1 cellular context compared by ENCODE assay signal in genomic region chr2:9555338-9556120, GRCh38.
TF ChIP-seq lines count a peak whose summit lies in the region.

Gene ADAM17 (minus strand): TSS chr2:9555830. CDS start chr2:9555605, 225 bp downstream.

TF ChIP-seq in GM12878, 131 proteins besides CTCF, POLR2A, EP300 and RAD21 (continued from another document and continues in another):
- TF ChIP-seq ESRRA (IDR thresholded peaks at IDR 0.05; ENCODE audit: low read length) (no peak), POLR2AphosphoS5 (IDR thresholded peaks at IDR 0.05; ENCODE audit: low read length) (peak; percentile 89), REST (IDR thresholded peaks at IDR 0.05; ENCODE audit: low read depth, low read length) (no peak; the same call in 1 of the 2 replicates), ATF2 (IDR thresholded peaks at IDR 0.05; ENCODE audit: low read length) (no peak), ZBTB11 (CRISPR knock-in tag; IDR thresholded peaks at IDR 0.05) (peak; percentile 59), YBX1 (IDR thresholded peaks at IDR 0.05) (no peak), ZNF24 (IDR thresholded peaks at IDR 0.05) (0 out of 2 replicates have a peak, but pooled peaks have one; percentile 28), NFXL1 (IDR thresholded peaks at IDR 0.05; ENCODE audit: borderline replicate concordance) (no peak), POU2F2 (IDR thresholded peaks at IDR 0.05; ENCODE audit: borderline replicate concordance, low read depth, low read length) (peak; percentile 42; the same call in 1 of the 3 replicates), CHD2 (IDR thresholded peaks at IDR 0.05; ENCODE audit: borderline replicate concordance, low read depth, low read length) (peak; percentile 59; the same call in 1 of the 2 replicates), GATAD2B (conservative IDR thresholded peaks at IDR 0.05; ENCODE audit: low read depth) (peak; percentile 94), ZBTB40 (IDR thresholded peaks at IDR 0.05; ENCODE audit: borderline replicate concordance) (peak; percentile 91), JUND (IDR thresholded peaks at IDR 0.05; ENCODE audit: low read depth, low read length) (no peak), PAX5 (IDR thresholded peaks at IDR 0.05; ENCODE audit: borderline replicate concordance, low read depth, low read length) (0 out of 2 replicates have a peak, but pooled peaks have one; percentile 10), FOXK2 (IDR thresholded peaks at IDR 0.05) (peak; percentile 44; the same call in 1 of the 2 replicates), TBL1XR1 (IDR thresholded peaks at IDR 0.05; ENCODE audit: low read depth, low read length) (peak; percentile 67; the same call in 1 of the 2 replicates), EZH2 (IDR thresholded peaks at IDR 0.05; ENCODE audit: borderline replicate concordance, control insufficient read depth, low read depth, low read length) (no peak), BACH1 (IDR thresholded peaks at IDR 0.05; ENCODE audit: borderline replicate concordance) (peak; percentile 90), HDGF (IDR thresholded peaks at IDR 0.05) (0 out of 2 replicates have a peak, but pooled peaks have one; percentile 21), CHD1 (IDR thresholded peaks at IDR 0.05; ENCODE audit: low read depth, low read length) (no peak), SREBF2 (IDR thresholded peaks at IDR 0.05; ENCODE audit: low read length) (no peak), SMARCA5 (IDR thresholded peaks at IDR 0.05) (peak; percentile 66), TCF3 (IDR thresholded peaks at IDR 0.05; ENCODE audit: borderline replicate concordance, insufficient read depth, low read depth, low read length) (peak; percentile 52; the same call in 1 of the 2 replicates), IRF3 (IDR thresholded peaks at IDR 0.05) (no peak), ZNF274 (IDR thresholded peaks at IDR 0.05; ENCODE audit: insufficient read depth, insufficient read length) (no peak), MYB (IDR thresholded peaks at IDR 0.05; ENCODE audit: borderline replicate concordance, low read depth, low read length) (no peak), SMAD5 (IDR thresholded peaks at IDR 0.05; ENCODE audit: low read depth) (peak; percentile 87), BHLHE40 (IDR thresholded peaks at IDR 0.05; ENCODE audit: borderline replicate concordance in 1 of 2, low read depth in 2 of 2, low read length in 1 of 2) (peak; percentile 55 to 80; a peak in 3 of 4 replicates), MYC (IDR thresholded peaks at IDR 0.05; ENCODE audit: insufficient read depth, insufficient read length, insufficient replicate concordance, low read length, severe bottlenecking) (no peak), MEF2A (IDR thresholded peaks at IDR 0.05; ENCODE audit: insufficient read depth, low read depth, low read length) (peak; percentile 5; the same call in 1 of the 2 replicates), CBFB (IDR thresholded peaks at IDR 0.05; ENCODE audit: low read depth) (peak; percentile 36; the same call in 1 of the 2 replicates), MXI1 (IDR thresholded peaks at IDR 0.05; ENCODE audit: low read depth, low read length) (peak; percentile 80), BRCA1 (IDR thresholded peaks at IDR 0.05; ENCODE audit: low read depth, low read length) (no peak), LARP7 (IDR thresholded peaks at IDR 0.05) (peak; percentile 85), RELB (IDR thresholded peaks at IDR 0.05; ENCODE audit: low read depth) (peak; percentile 77), ZNF217 (IDR thresholded peaks at IDR 0.05) (0 out of 2 replicates have a peak, but pooled peaks have one; percentile 48), SUZ12 (IDR thresholded peaks at IDR 0.05; ENCODE audit: unreplicated experiment) (no peak), SMAD1 (IDR thresholded peaks at IDR 0.05; ENCODE audit: low read depth, partially characterized antibody) (no peak), CREB1 (IDR thresholded peaks at IDR 0.05; ENCODE audit: low read depth) (peak; percentile 41; the same call in 1 of the 2 replicates), PKNOX1 (IDR thresholded peaks at IDR 0.05) (peak; percentile 70), CHD4 (IDR thresholded peaks at IDR 0.05) (no peak), NR2F1 (conservative IDR thresholded peaks at IDR 0.05) (peak; percentile 79), TCF12 (IDR thresholded peaks at IDR 0.05; ENCODE audit: low read depth, low read length) (peak; percentile 52; the same call in 1 of the 2 replicates), SMC3 (IDR thresholded peaks at IDR 0.05; ENCODE audit: borderline replicate concordance, low read length) (no peak; the same call in 1 of the 2 replicates), E2F4 (IDR thresholded peaks at IDR 0.05; ENCODE audit: low read depth, low read length) (no peak), CBX5 (IDR thresholded peaks at IDR 0.05; ENCODE audit: low read depth) (no peak), KLF5 (IDR thresholded peaks at IDR 0.05; ENCODE audit: partially characterized antibody) (peak; percentile 62), NR2C2 (IDR thresholded peaks at IDR 0.05; ENCODE audit: borderline replicate concordance, control insufficient read depth, insufficient read length, low read depth) (no peak), BCL11A (IDR thresholded peaks at IDR 0.05; ENCODE audit: low read depth, low read length) (no peak), NFYA (IDR thresholded peaks at IDR 0.05; ENCODE audit: borderline replicate concordance, low read depth, low read length) (no peak), SIX5 (IDR thresholded peaks at IDR 0.05; ENCODE audit: low read depth, low read length, severe bottlenecking) (no peak)
